Comparison of ENCODE assay signal across 24 cellular contexts in the genomic region with DNA sequence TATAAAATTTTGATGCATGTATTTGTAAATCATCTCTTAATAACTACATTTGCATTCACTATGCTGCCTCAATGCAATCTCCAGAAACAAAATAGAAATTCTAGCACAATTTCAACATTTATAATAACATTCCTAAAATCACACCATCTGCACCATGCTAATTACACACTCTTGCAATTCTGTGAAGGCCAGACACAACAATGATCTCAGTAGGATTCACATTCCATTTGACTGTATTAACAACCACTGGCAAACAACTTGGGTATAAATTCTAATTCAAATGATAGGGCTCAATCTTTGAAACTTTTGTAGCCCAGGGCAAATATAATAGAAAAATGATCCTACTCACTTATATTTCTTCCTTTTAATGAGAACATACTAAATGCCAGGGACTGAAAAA. TPM values are rescaled to one million over a fixed set of nuclear protein-coding genes. Genes with fewer than 3 reads are reported as not detected.
DNase-seq lines count a peak whose midpoint lies in the region; ATAC-seq lines count a peak whose summit lies in the region.
"Had no signal": no experiment of that assay in that cellular context is flagged by ENCODE, and none has a peak within 500 bp of the region (broad histone marks: within the 10 kb centered on the region; RNA-seq: fewer than 3 reads in every experiment).

No MANE protein-coding gene starts in this region.

- no peak overlapping the region for H3K4ac ChIP-seq in mesenchymal stem cell (ENCODE audit: low read depth in 1 of 2, low read length in 2 of 2)

- H3K4me3 Mint-ChIP-seq in effector memory CD8-positive, alpha-beta T cell, result no peak overlapping the region
- no peak overlapping the region for H3K4me3 Mint-ChIP-seq in activated T-cell treated with anti-CD3 and anti-CD28 coated beads, Interleukin-2, amount 50 U/mL, for 4 hours
- H3K4me3 Mint-ChIP-seq: activated CD4-positive, alpha-beta memory T cell treated with anti-CD3 and anti-CD28 coated beads, Interleukin-2, amount 10 ng/mL, durations not matched to agents 7 days and 5 days; activated naive CD8-positive, alpha-beta T cell treated with anti-CD3 and anti-CD28 coated beads, Interleukin-2, amount 10 ng/mL, durations not matched to agents 7 days and 5 days; dendritic cell treated with granulocyte-macrophage colony-stimulating factor and Interleukin-4, amounts not matched to agents 40 ng/mL and 50 ng/mL, for 4 days had no signal

- no peak overlapping the region for H2BK120ac ChIP-seq in mesenchymal stem cell (ENCODE audit: low read depth, low read length)

- H3K27me3 Mint-ChIP-seq in effector memory CD8-positive, alpha-beta T cell, result no peaks in the 10 kb centered on the region
- H3K27me3 Mint-ChIP-seq in activated T-cell treated with anti-CD3 and anti-CD28 coated beads, Interleukin-2, amount 50 U/mL, for 4 hours (ENCODE audit: low read depth), result no peaks in the 10 kb centered on the region
- H3K27me3 Mint-ChIP-seq: activated CD4-positive, alpha-beta memory T cell treated with anti-CD3 and anti-CD28 coated beads, Interleukin-2, amount 10 ng/mL, durations not matched to agents 7 days and 5 days; activated naive CD8-positive, alpha-beta T cell treated with anti-CD3 and anti-CD28 coated beads, Interleukin-2, amount 10 ng/mL, durations not matched to agents 7 days and 5 days; dendritic cell treated with granulocyte-macrophage colony-stimulating factor and Interleukin-4, amounts not matched to agents 40 ng/mL and 50 ng/mL, for 4 days; naive thymus-derived CD8-positive, alpha-beta T cell had no signal

- H3K27ac Mint-ChIP-seq in effector memory CD8-positive, alpha-beta T cell, result peak overlapping the region; percentile 5 to 16
- H3K27ac Mint-ChIP-seq: activated CD4-positive, alpha-beta memory T cell treated with anti-CD3 and anti-CD28 coated beads, Interleukin-2, amount 10 ng/mL, durations not matched to agents 7 days and 5 days; activated naive CD8-positive, alpha-beta T cell treated with anti-CD3 and anti-CD28 coated beads, Interleukin-2, amount 10 ng/mL, durations not matched to agents 7 days and 5 days; dendritic cell treated with granulocyte-macrophage colony-stimulating factor and Interleukin-4, amounts not matched to agents 40 ng/mL and 50 ng/mL, for 4 days had no signal

- H3K14ac ChIP-seq in mesenchymal stem cell (ENCODE audit: low read length in 2 of 2), result no peak overlapping the region

- H4K91ac ChIP-seq in mesenchymal stem cell (ENCODE audit: low read length), result no peak overlapping the region

- peak; percentile 53 for DNase-seq in AG20443 (ENCODE audit: low spot score)
- DNase-seq in M059J (ENCODE audit: low read depth), result peak; percentile 6
- no peak for DNase-seq in effector memory CD8-positive, alpha-beta T cell
- peak; percentile 43 for DNase-seq in mesenchymal stem cell
- DNase-seq in HUDEP-2 (lab: John Stamatoyannopoulos, UW; ENCODE audit: unreplicated experiment in 76 of 76), result no peak
- DNase-seq in glomerular visceral epithelial cell (ENCODE audit: extremely low spot score), result no peak
- no peak for DNase-seq in activated T-cell treated with anti-CD3 and anti-CD28 coated beads, Interleukin-2, amount 50 U/mL, for 4 hours
- DNase-seq: ACHN; activated CD4-positive, alpha-beta memory T cell treated with anti-CD3 and anti-CD28 coated beads, Interleukin-2, amount 10 ng/mL, durations not matched to agents 7 days and 5 days; activated effector memory CD4-positive, alpha-beta T cell treated with Interleukin-2 at 50 U/mL for 16 hours; activated naive CD8-positive, alpha-beta T cell treated with anti-CD3 and anti-CD28 coated beads, Interleukin-2, amount 10 ng/mL, durations not matched to agents 7 days and 5 days; foreskin fibroblast; naive thymus-derived CD8-positive, alpha-beta T cell; NCI-H1694; NCI-H526; Peyer's patch; stimulated activated CD4-positive, alpha-beta T cell treated with anti-CD3 and anti-CD28 coated beads, Interleukin-4, amount 100 ng/mL, for 24 hours; stimulated activated naive CD4-positive, alpha-beta T cell; testis had no signal

- H3K27me3 ChIP-seq in mesenchymal stem cell (ENCODE audit: control insufficient read depth in 1 of 2, insufficient read depth in 1 of 2, low read length in 2 of 2), result no peaks in the 10 kb centered on the region
- H3K27me3 ChIP-seq: Peyer's patch, SJSA1, testis had no signal

- no peak overlapping the region for H2BK5ac ChIP-seq in mesenchymal stem cell (ENCODE audit: low read depth, low read length, poor library complexity, severe bottlenecking)

- H3K27ac ChIP-seq in mesenchymal stem cell (ENCODE audit: low read length, poor library complexity, severe bottlenecking), result peak overlapping the region; percentile 24
- H3K27ac ChIP-seq: Peyer's patch, SJSA1, testis had no signal

- no peak overlapping the region for H2AFZ ChIP-seq in mesenchymal stem cell (ENCODE audit: low read depth, low read length)

- H3K4me1 ChIP-seq in mesenchymal stem cell (ENCODE audit: control insufficient read depth, insufficient read depth, low read depth, low read length), result peaks cover 9% of the 10 kb centered on the region
- H3K4me1 ChIP-seq: Peyer's patch, SJSA1, testis had no signal

- no peak overlapping the region for H3K23ac ChIP-seq in mesenchymal stem cell (ENCODE audit: low read length in 2 of 2)

- no peak overlapping the region for H2AK5ac ChIP-seq in mesenchymal stem cell (ENCODE audit: low read length, severe bottlenecking)

- H3K4me3 ChIP-seq in mesenchymal stem cell (ENCODE audit: insufficient read depth in 1 of 2, low read depth in 1 of 2, low read length in 2 of 2), result no peak overlapping the region
- H3K4me3 ChIP-seq: Peyer's patch, SJSA1, testis had no signal

- H3K9me3 Mint-ChIP-seq in effector memory CD8-positive, alpha-beta T cell, result no peaks in the 10 kb centered on the region
- no peaks in the 10 kb centered on the region for H3K9me3 Mint-ChIP-seq in activated T-cell treated with anti-CD3 and anti-CD28 coated beads, Interleukin-2, amount 50 U/mL, for 4 hours
- H3K9me3 Mint-ChIP-seq: activated CD4-positive, alpha-beta memory T cell treated with anti-CD3 and anti-CD28 coated beads, Interleukin-2, amount 10 ng/mL, durations not matched to agents 7 days and 5 days; activated naive CD8-positive, alpha-beta T cell treated with anti-CD3 and anti-CD28 coated beads, Interleukin-2, amount 10 ng/mL, durations not matched to agents 7 days and 5 days; dendritic cell treated with granulocyte-macrophage colony-stimulating factor and Interleukin-4, amounts not matched to agents 40 ng/mL and 50 ng/mL, for 4 days; naive thymus-derived CD8-positive, alpha-beta T cell had no signal

- H3K9me3 ChIP-seq in mesenchymal stem cell (ENCODE audit: control insufficient read depth, low read length), result no peaks in the 10 kb centered on the region
- H3K9me3 ChIP-seq: Peyer's patch, SJSA1, testis had no signal

- no peak overlapping the region for H4K8ac ChIP-seq in mesenchymal stem cell (ENCODE audit: low read length)

- H2BK12ac ChIP-seq in mesenchymal stem cell (ENCODE audit: low read length in 2 of 2), result no peak overlapping the region

- peaks cover 4% of the 10 kb centered on the region for H3K79me1 ChIP-seq in mesenchymal stem cell (replicated peaks; ENCODE audit: low read length, poor library complexity, severe bottlenecking)

- no peak overlapping the region for H2BK15ac ChIP-seq in mesenchymal stem cell (ENCODE audit: low read depth, poor library complexity, severe bottlenecking)

- no peak overlapping the region for H3K18ac ChIP-seq in mesenchymal stem cell (ENCODE audit: low read depth in 1 of 2, low read length in 2 of 2)

- ATAC-seq in effector memory CD8-positive, alpha-beta T cell (replicated peaks), result no peak
- no peak for ATAC-seq in GM21526 (IDR thresholded peaks at IDR 0.05; ENCODE audit: low FRiP score, unreplicated experiment)
- no peak for ATAC-seq in activated T-cell treated with anti-CD3 and anti-CD28 coated beads, Interleukin-2, amount 50 U/mL, for 4 hours
- ATAC-seq: activated CD4-positive, CD25-positive, alpha-beta regulatory T cell treated with anti-CD3 and anti-CD28 coated beads, Interleukin-2, amount 50 U/mL, for 24 hours; left lobe of liver; naive thymus-derived CD8-positive, alpha-beta T cell had no signal

- H3K4me2 ChIP-seq in mesenchymal stem cell (ENCODE audit: low read length, poor library complexity, severe bottlenecking), result no peak overlapping the region

- peaks cover 21 to 25% of the 10 kb centered on the region in 2 experiments for H3K36me3 ChIP-seq in mesenchymal stem cell (ENCODE audit: control insufficient read depth in 1 of 2, insufficient read depth in 2 of 2, low read depth in 1 of 2, low read length in 2 of 2)
- H3K36me3 ChIP-seq: SJSA1 had no signal

- H3K4me1 Mint-ChIP-seq in effector memory CD8-positive, alpha-beta T cell (ENCODE audit: low read depth in 2 of 2), result peaks cover 21 to 33% of the 10 kb centered on the region in 2 donors
- H3K4me1 Mint-ChIP-seq in activated T-cell treated with anti-CD3 and anti-CD28 coated beads, Interleukin-2, amount 50 U/mL, for 4 hours (ENCODE audit: low read depth), result peaks cover 16% of the 10 kb centered on the region

- peaks cover 21% of the 10 kb centered on the region for H3K36me3 Mint-ChIP-seq in effector memory CD8-positive, alpha-beta T cell (ENCODE audit: insufficient read depth)
- peaks cover 9% of the 10 kb centered on the region for H3K36me3 Mint-ChIP-seq in activated T-cell treated with anti-CD3 and anti-CD28 coated beads, Interleukin-2, amount 50 U/mL, for 4 hours (ENCODE audit: insufficient read depth)

- H3K9ac ChIP-seq in mesenchymal stem cell (ENCODE audit: low read length), result peak overlapping the region; percentile 43

RNA-seq across cellular contexts. Expression of a gene that starts 25.9 kb away (rescaled TPM):
- 87.9 and 89.7 TPM in 2 replicates for total RNA-seq in M059J (2014; rRNA removed; shearing (Covaris generic))
- polyA plus RNA-seq in mesenchymal stem cell (2013, experiment 1 of 2), result 121 TPM
- polyA plus RNA-seq in mesenchymal stem cell (2013, experiment 2 of 2), result 123 TPM
- total RNA-seq in activated T-cell treated with anti-CD3 and anti-CD28 coated beads, Interleukin-2, amount 50 U/mL, for 4 hours, result 10 to 100 TPM; 53.3 to 62.7 (median 59.5) TPM

RNA-seq across cellular contexts. Expression of a gene that starts 52.7 kb away (rescaled TPM):
- 57.7 and 88.5 TPM in 2 replicates for total RNA-seq in M059J (2014; rRNA removed; shearing (Covaris generic))
- 42.8 TPM for polyA plus RNA-seq in mesenchymal stem cell (2013, experiment 1 of 2)
- polyA plus RNA-seq in mesenchymal stem cell (2013, experiment 2 of 2), result 43.4 TPM
- 10 to 100 TPM; 49.9 to 51.5 (median 51.3) TPM for total RNA-seq in activated T-cell treated with anti-CD3 and anti-CD28 coated beads, Interleukin-2, amount 50 U/mL, for 4 hours

Comparison
In these comparisons a context has a peak if more than half of its experiments do, and no peak if none do; other contexts are left out.
1. DNase-seq: peak in AG20443 (single experiment), M059J (single experiment) and mesenchymal stem cell (single experiment); none in effector memory CD8-positive, alpha-beta T cell (0 of 3), HUDEP-2 (0 of 76), glomerular visceral epithelial cell (single experiment) and activated T-cell treated with anti-CD3 and anti-CD28 coated beads, Interleukin-2, amount 50 U/mL, for 4 hours (single experiment).